Comparison of ENCODE assay signal across 8 cellular contexts in the genomic region with DNA sequence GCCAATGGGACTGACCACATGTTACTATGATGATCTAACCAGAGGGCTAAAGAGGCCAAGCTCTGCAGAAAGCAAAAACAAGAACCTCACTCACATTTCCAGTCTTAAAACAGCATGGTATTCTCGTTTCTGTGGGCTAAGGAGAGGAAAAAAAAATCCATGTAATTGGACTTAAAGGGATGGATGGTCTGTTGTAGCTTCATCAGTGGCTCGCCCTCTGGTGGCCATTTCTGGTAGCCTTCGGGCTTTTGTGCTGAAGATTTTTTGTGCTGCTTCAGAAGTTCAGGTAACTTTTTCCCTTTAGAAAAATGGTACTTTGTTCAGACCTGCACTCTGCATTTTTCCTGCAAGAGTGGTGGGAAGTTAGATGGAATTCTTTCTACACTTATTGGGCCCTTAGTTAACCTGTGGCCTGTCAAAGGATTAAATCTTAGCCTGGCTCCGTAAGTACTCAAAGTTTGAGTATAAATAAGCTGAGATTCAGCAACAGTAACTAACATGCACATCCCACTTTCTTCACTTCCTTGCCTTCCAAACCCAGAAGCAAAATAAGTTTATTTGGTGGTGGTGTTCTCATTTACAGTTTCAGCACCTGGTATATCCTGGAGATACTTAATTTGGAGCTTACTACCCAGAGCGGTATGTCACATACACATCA. TPM values are rescaled to one million over a fixed set of nuclear protein-coding genes. Genes with fewer than 3 reads are reported as not detected.
DNase-seq lines count a peak whose midpoint lies in the region; ATAC-seq and TF ChIP-seq lines count a peak whose summit lies in the region.

No MANE protein-coding gene starts in this region.

- no peaks in the 10 kb centered on the region for H3K9me3 ChIP-seq in CD4-positive, CD25-positive, alpha-beta regulatory T cell (ENCODE audit: control insufficient read depth in 2 of 2, low read length in 2 of 2)
- H3K9me3 ChIP-seq in aorta (ENCODE audit: control insufficient read depth, low read length): no peaks in the 10 kb centered on the region

- peaks cover 36% of the 10 kb centered on the region for H3K36me3 Mint-ChIP-seq in CD4-positive, CD25-positive, alpha-beta regulatory T cell

- WGBS in aorta, 2 donors: 40 to 41% methylated on average over 5 of the region's 5 CpGs

- peak; percentile 45 to 65 (median 49) for DNase-seq in CD4-positive, CD25-positive, alpha-beta regulatory T cell
- DNase-seq in HFF-Myc (ENCODE audit: extremely low read depth, low read depth): no peak
- peak; percentile 62 for DNase-seq in SK-MEL-5 (ENCODE audit: low read depth, low spot score)
- peak; percentile 66 for DNase-seq in activated naive CD4-positive, alpha-beta T cell treated with Interleukin-2 at 50 U/mL for 16 hours
- peak; percentile 72 for DNase-seq in glomerular visceral epithelial cell (ENCODE audit: extremely low spot score)
- peak; percentile 85 for DNase-seq in posterior vena cava (ENCODE audit: low spot score)
- DNase-seq in aorta: peak; percentile 77 to 91
- DNase-seq in DMS153 (lab: John Stamatoyannopoulos, UW): no peak

- H3K9me3 Mint-ChIP-seq in CD4-positive, CD25-positive, alpha-beta regulatory T cell: no peaks in the 10 kb centered on the region

- H3K36me3 ChIP-seq in CD4-positive, CD25-positive, alpha-beta regulatory T cell (ENCODE audit: control insufficient read depth, insufficient read depth, low read length): peaks cover 34% of the 10 kb centered on the region
- peaks cover 3% of the 10 kb centered on the region in 2 donors for H3K36me3 ChIP-seq in aorta (ENCODE audit: control insufficient read depth in 1 of 2, insufficient read depth in 2 of 2, low read length in 1 of 2)

- no peaks in the 10 kb centered on the region for H3K27me3 ChIP-seq in CD4-positive, CD25-positive, alpha-beta regulatory T cell (ENCODE audit: control insufficient read depth, insufficient read depth, low read length)
- H3K27me3 ChIP-seq in aorta (ENCODE audit: control insufficient read depth in 1 of 2, insufficient read depth in 2 of 2, low read length in 1 of 2): no peaks in the 10 kb centered on the region

- no peaks in the 10 kb centered on the region for H3K27me3 Mint-ChIP-seq in CD4-positive, CD25-positive, alpha-beta regulatory T cell

- H3K4me1 ChIP-seq in CD4-positive, CD25-positive, alpha-beta regulatory T cell (ENCODE audit: control insufficient read depth, insufficient read depth, low read length, poor library complexity, severe bottlenecking): no peaks in the 10 kb centered on the region
- no peaks in the 10 kb centered on the region for H3K4me1 ChIP-seq in aorta (ENCODE audit: control insufficient read depth in 1 of 2, insufficient read depth in 2 of 2, low read length in 2 of 2)

- no peak overlapping the region for H3K4me3 Mint-ChIP-seq in CD4-positive, CD25-positive, alpha-beta regulatory T cell

- peak; percentile 89 for TF ChIP-seq CTCF in HFF-Myc (IDR thresholded peaks at IDR 0.05; ENCODE audit: low read depth, low read length, missing control alignments)

- ATAC-seq in CD4-positive, CD25-positive, alpha-beta regulatory T cell (ENCODE audit: low read depth in 2 of 2): peak in 1 of 2 donors; percentile 51
- no peak for ATAC-seq in aorta (ENCODE audit: low FRiP score)

- no peak overlapping the region for H3K27ac Mint-ChIP-seq in CD4-positive, CD25-positive, alpha-beta regulatory T cell

- no peak overlapping the region for H3K4me3 ChIP-seq in CD4-positive, CD25-positive, alpha-beta regulatory T cell (ENCODE audit: low read depth, low read length)
- no peak overlapping the region for H3K4me3 ChIP-seq in HFF-Myc (replicated peaks; ENCODE audit: low read depth, low read length)
- no peak overlapping the region for H3K4me3 ChIP-seq in aorta (ENCODE audit: low read length in 2 of 2)

- in situ Hi-C loops in SK-MEL-5 (cut with HindIII; ENCODE audit: low pct_unique_long_range_greater_than_20kb, low sequenced_read_pairs): no loop called here

- intact Hi-C loops in posterior vena cava (cut with DNase I): no loop called here
- intact Hi-C loops in aorta (cut with DNase I): loop anchor here (1.0 to 5.0 kb wide), 3 partner anchors 41 to 432 kb away; no protein-coding TSS in a partner anchor

- H3K27ac ChIP-seq in CD4-positive, CD25-positive, alpha-beta regulatory T cell (ENCODE audit: insufficient read depth, low read length, poor library complexity, severe bottlenecking): no peak overlapping the region
- no peak overlapping the region for H3K27ac ChIP-seq in aorta (ENCODE audit: low read depth in 1 of 2, low read length in 2 of 2)

- H3K4me1 Mint-ChIP-seq in CD4-positive, CD25-positive, alpha-beta regulatory T cell: peaks cover 0 to 7% (median 2%) of the 10 kb centered on the region in 4 donors

RNA-seq across cellular contexts. Expression of a gene that starts 22.3 kb away (rescaled TPM):
- total RNA-seq in CD4-positive, CD25-positive, alpha-beta regulatory T cell: 32.6 TPM
- polyA plus RNA-seq in CD4-positive, CD25-positive, alpha-beta regulatory T cell: 10 to 100 TPM in 2 of 4 donors, 1 to 10 TPM in 2; 7.1 to 12.1 (median 9.3) TPM
- 18.8 and 31.4 TPM in 2 replicates for total RNA-seq in SK-MEL-5 (2014; rRNA removed; shearing (Covaris generic))
- polyA plus RNA-seq in SK-MEL-5 (2015; cell fraction: cytosol; rRNA removed): 15.6 and 25.5 TPM in 2 replicates
- polyA plus RNA-seq in SK-MEL-5 (2015; cell fraction: nucleus; rRNA removed): 40.2 and 44.7 TPM in 2 replicates
- total RNA-seq in posterior vena cava (10 to 100 TPM in 1 of 2 donors, 1 to 10 TPM in 1; 7.4 to 11.3 TPM), aorta (10 to 100 TPM; 11.3 to 15.7 TPM)
- 1 to 10 TPM; 4.6 to 7.4 TPM for polyA plus RNA-seq in aorta

RNA-seq across cellular contexts. Expression of a gene that starts 54.7 kb away (rescaled TPM):
- total RNA-seq in CD4-positive, CD25-positive, alpha-beta regulatory T cell: 2.0 TPM
- polyA plus RNA-seq in CD4-positive, CD25-positive, alpha-beta regulatory T cell: under 1 TPM in 3 of 4 donors, not detected in 1; 0.11 to 0.81 (median 0.16) TPM
- 0.75 and 1.3 TPM in 2 replicates for total RNA-seq in SK-MEL-5 (2014; rRNA removed; shearing (Covaris generic))
- 0.46 and 0.71 TPM in 2 replicates for polyA plus RNA-seq in SK-MEL-5 (2015; cell fraction: cytosol; rRNA removed)
- 0.76 and 2.3 TPM in 2 replicates for polyA plus RNA-seq in SK-MEL-5 (2015; cell fraction: nucleus; rRNA removed)
- total RNA-seq in posterior vena cava: under 1 TPM; 0.19 to 0.93 TPM
- total RNA-seq in aorta: 1 to 10 TPM in 1 of 2 donors, under 1 TPM in 1; 0.65 to 2.2 TPM
- polyA plus RNA-seq in aorta: under 1 TPM; 0.15 to 0.75 TPM

Comparison
In these comparisons a context has a peak if more than half of its experiments do, and no peak if none do; other contexts are left out.
1. DNase-seq: peak in CD4-positive, CD25-positive, alpha-beta regulatory T cell (3 of 3), SK-MEL-5 (single experiment), activated naive CD4-positive, alpha-beta T cell treated with Interleukin-2 at 50 U/mL for 16 hours (single experiment), glomerular visceral epithelial cell (single experiment), posterior vena cava (single experiment) and aorta (2 of 2); none in HFF-Myc (single experiment) and DMS153 (single experiment).
2. intact Hi-C loops: an anchor here in aorta (1.0 to 5.0 kb wide); none called in posterior vena cava.